Comparison of ENCODE assay signal across 8 cellular contexts in genomic region chr4:48033825-48034413, GRCh38. TPM values are rescaled to one million over a fixed set of nuclear protein-coding genes. Genes with fewer than 3 reads are reported as not detected.
DNase-seq lines count a peak whose midpoint lies in the region; ATAC-seq, FAIRE-seq and TF ChIP-seq lines count a peak whose summit lies in the region.

No MANE protein-coding gene starts in this region.

- H3K27ac ChIP-seq in 22Rv1 (no peak overlapping the region), Karpas-422 (ENCODE audit: low read length) (no peak overlapping the region)

- no peak overlapping the region for H3K9ac ChIP-seq in Karpas-422 (ENCODE audit: low read length)

- H3K27me3 ChIP-seq in Karpas-422 (ENCODE audit: low read length), result no peaks in the 10 kb centered on the region

- H3K36me3 ChIP-seq in Karpas-422 (ENCODE audit: insufficient read depth, low read length), result no peaks in the 10 kb centered on the region

- no peaks in the 10 kb centered on the region for H3K27me3 Mint-ChIP-seq in activated CD4-positive, alpha-beta T cell treated with anti-CD3 and anti-CD28 coated beads for 36 hours

- H4K20me1 ChIP-seq in Karpas-422 (ENCODE audit: insufficient read depth, low read depth, low read length), result no peaks in the 10 kb centered on the region

- H3K4me1 Mint-ChIP-seq in activated CD4-positive, alpha-beta T cell treated with anti-CD3 and anti-CD28 coated beads for 36 hours, result peaks cover 46% of the 10 kb centered on the region

- peak overlapping the region; percentile 29 for H3K27ac Mint-ChIP-seq in activated CD4-positive, alpha-beta T cell treated with anti-CD3 and anti-CD28 coated beads for 36 hours

- FAIRE-seq in frontal cortex (lab: Jason Lieb, UNC), result no peak

- no peak overlapping the region for H3K4me2 ChIP-seq in Karpas-422 (ENCODE audit: low read depth, low read length, poor library complexity, severe bottlenecking)

- H3K9me3 ChIP-seq in Karpas-422 (ENCODE audit: low read length), result no peaks in the 10 kb centered on the region

- CTCF ChIA-PET in activated CD4-positive, alpha-beta T cell treated with anti-CD3 and anti-CD28 coated beads for 36 hours (lab: Charles Lee), result interaction anchor here (0.7 to 8.8 kb wide), 26 partner anchors 10 to 335 kb away, joined by 3 to 105 read pairs (median 4); partner anchors contain the start of genes CNGA1, NIPAL1 and TXK

- intact Hi-C loops in activated CD4-positive, alpha-beta T cell treated with anti-CD3 and anti-CD28 coated beads for 36 hours (cut with DNase I, micrococcal nuclease), result loop anchor here (1.0 to 2.0 kb wide), 2 partner anchors 53 kb away; no protein-coding TSS in a partner anchor

- peaks cover 54% of the 10 kb centered on the region for H3K4me1 ChIP-seq in Karpas-422 (ENCODE audit: low read length)

- POLR2A ChIA-PET in activated CD4-positive, alpha-beta T cell treated with anti-CD3 and anti-CD28 coated beads for 36 hours (lab: Charles Lee), result no interaction called here

- no peak overlapping the region for H3K4me3 ChIP-seq in Karpas-422 (ENCODE audit: low read length)
- no peak overlapping the region for H3K4me3 ChIP-seq in retinal pigment epithelial cell (ENCODE audit: low read length)

- peaks cover 6% of the 10 kb centered on the region for H3K9me3 Mint-ChIP-seq in activated CD4-positive, alpha-beta T cell treated with anti-CD3 and anti-CD28 coated beads for 36 hours (ENCODE audit: low read depth)

- TF ChIP-seq CTCF in 22Rv1 (IDR thresholded peaks at IDR 0.05) (peak; percentile 72), GM13976 (IDR thresholded peaks at IDR 0.05; ENCODE audit: borderline replicate concordance, control extremely low read depth, extremely low read depth, insufficient read depth, missing control alignments) (peak; percentile 18), retinal pigment epithelial cell (conservative IDR thresholded peaks at IDR 0.05; ENCODE audit: low read depth, low read length) (peak; percentile 61)

- ATAC-seq in activated CD4-positive, alpha-beta T cell treated with anti-CD3 and anti-CD28 coated beads for 36 hours, result peak; percentile 37

- in situ Hi-C loops in GM13976 (cut with MboI; ENCODE audit: low sequenced_read_pairs, unreplicated experiment), result no loop called here

- H3K36me3 Mint-ChIP-seq in activated CD4-positive, alpha-beta T cell treated with anti-CD3 and anti-CD28 coated beads for 36 hours (ENCODE audit: low read depth), result peaks cover 10% of the 10 kb centered on the region

- H3K9me2 ChIP-seq in Karpas-422 (replicated peaks; ENCODE audit: insufficient read depth, low read length), result no peaks in the 10 kb centered on the region

- DNase-seq in GM13976 (ENCODE audit: low spot score) (no peak), Karpas-422 (peak; percentile 91), retinal pigment epithelial cell (ENCODE audit: low read depth) (no peak), NCI-H2107 treated with DMSO at 0.1 percent for 48 hours (lab: John Stamatoyannopoulos, UW; ENCODE audit: unreplicated experiment) (no peak), frontal cortex (ENCODE audit: low spot score in 2 of 2) (no peak)
- peak; percentile 78 for DNase-seq in activated CD4-positive, alpha-beta T cell treated with anti-CD3 and anti-CD28 coated beads for 36 hours
- DNase-seq in effector CD8-positive, alpha-beta T cell (lab: John Stamatoyannopoulos, UW), result peak; percentile 49

- no peaks in the 10 kb centered on the region for H3K79me2 ChIP-seq in Karpas-422 (ENCODE audit: low read length)

- no peak overlapping the region for H2AFZ ChIP-seq in Karpas-422 (ENCODE audit: low read length)

- H3K4me3 Mint-ChIP-seq in activated CD4-positive, alpha-beta T cell treated with anti-CD3 and anti-CD28 coated beads for 36 hours, result no peak overlapping the region

RNA-seq across cellular contexts. Expression of gene NIPAL1, which starts 17.3 kb away (rescaled TPM):
- total RNA-seq in Karpas-422 (2014; rRNA removed; shearing (Covaris generic); ENCODE audit: low replicate concordance), result 0.89 and 3.0 TPM in 2 replicates
- total RNA-seq in activated CD4-positive, alpha-beta T cell treated with anti-CD3 and anti-CD28 coated beads for 36 hours, result 1 to 10 TPM; 1.6 to 1.8 TPM
- 2.4 TPM for total RNA-seq in frontal cortex

RNA-seq across cellular contexts. Expression of gene CNGA1, which starts 17.4 kb away (rescaled TPM):
- not detected in 2 replicates for total RNA-seq in Karpas-422 (2014; rRNA removed; shearing (Covaris generic); ENCODE audit: low replicate concordance)
- under 1 TPM; 0.16 to 0.30 TPM for total RNA-seq in activated CD4-positive, alpha-beta T cell treated with anti-CD3 and anti-CD28 coated beads for 36 hours
- total RNA-seq in frontal cortex, result 0.41 TPM

Comparison
In these comparisons a context has a peak if more than half of its experiments do, and no peak if none do; other contexts are left out.
1. CTCF ChIP-seq: peak in every context shown above with its lines; median percentile 72 in 22Rv1; 61 in retinal pigment epithelial cell; 18 in GM13976.
2. DNase-seq: peak in Karpas-422 (single experiment), activated CD4-positive, alpha-beta T cell treated with anti-CD3 and anti-CD28 coated beads for 36 hours (single experiment) and effector CD8-positive, alpha-beta T cell (single experiment); none in GM13976 (single experiment), retinal pigment epithelial cell (single experiment), NCI-H2107 treated with DMSO at 0.1 percent for 48 hours (single experiment) and frontal cortex (0 of 2).